16 cellular contexts compared by ENCODE assay signal in genomic region chr12:47729233-47729632, GRCh38. TPM values are rescaled to one million over a fixed set of nuclear protein-coding genes. Genes with fewer than 3 reads are reported as not detected.
DNase-seq lines count a peak whose midpoint lies in the region; ATAC-seq, FAIRE-seq and TF ChIP-seq lines count a peak whose summit lies in the region.
"Had no signal": no experiment of that assay in that cellular context is flagged by ENCODE, and none has a peak within 500 bp of the region (broad histone marks: within the 10 kb centered on the region; RNA-seq: fewer than 3 reads in every experiment).

No MANE protein-coding gene starts in this region.

- in situ Hi-C loops in HepG2 (cut with HindIII; ENCODE audit: extremely low pct_ligation_motif_present, low pct_unique_long_range_greater_than_20kb) = no loop called here

- H2AFZ ChIP-seq in HepG2 (ENCODE audit: low read length) = no peak overlapping the region

- 29% methylated on average over 2 of the region's 3 CpGs for WGBS in right lobe of liver (ENCODE audit: insufficient coverage, low coverage, low lambda C conversion rate, missing lambda C conversion rate)
- WGBS in HepG2 (ENCODE audit: low lambda C conversion rate) = 49% methylated on average over 3 of the region's 3 CpGs

- no peaks in the 10 kb centered on the region for H4K20me1 ChIP-seq in HepG2 (ENCODE audit: insufficient read depth, low read length)

- DNase-seq in right lobe of liver = no peak
- DNase-seq in HepG2 (ENCODE audit: low spot score) = no peak
- DNase-seq in epithelial cell of esophagus (ENCODE audit: low read depth) = peak; percentile 43
- DNase-seq in islet precursor cell = peak; percentile 82
- DNase-seq in CD1c-positive myeloid dendritic cell (ENCODE audit: extremely low spot score) = no peak
- DNase-seq: activated CD4-positive, alpha-beta memory T cell treated with anti-CD3 and anti-CD28 coated beads, Interleukin-2, amount 10 ng/mL, durations not matched to agents 7 days and 5 days; anterior cingulate cortex; colonic mucosa; SK-N-SH; testis had no signal

- H3K27me3 ChIP-seq in right lobe of liver (no peaks in the 10 kb centered on the region), HepG2 (ENCODE audit: control insufficient read depth in 1 of 2, insufficient read depth in 2 of 2, low read length in 2 of 2) (peaks cover 0 to 4% of the 10 kb centered on the region in 2 experiments; a peak in 1 of 5 replicates)
- H3K27me3 ChIP-seq: colonic mucosa, testis had no signal

- H3K27ac ChIP-seq in right lobe of liver (no peak overlapping the region), HepG2 (ENCODE audit: extremely low read length, insufficient read depth, low read length) (no peak overlapping the region)
- H3K27ac ChIP-seq: colonic mucosa, testis had no signal

- no peak for TF ChIP-seq RAD21 in HepG2 (CRISPR knock-in tag; IDR thresholded peaks at IDR 0.05)

- CTCF ChIA-PET in HepG2 (lab: Yijun Ruan, JAX; ENCODE audit: low intra/inter-chr PET ratio, low total read pairs) = no interaction called here

- no peak overlapping the region for H3K4me2 ChIP-seq in HepG2 (ENCODE audit: low read depth, low read length)
- H3K4me2 ChIP-seq: SK-N-SH had no signal

- no TSS peak for BruUV-seq in HepG2 (replicated peaks; lab: Mats Ljungman, UMichigan)

- H3K9me3 ChIP-seq in right lobe of liver (no peaks in the 10 kb centered on the region), HepG2 (ENCODE audit: low read length) (no peaks in the 10 kb centered on the region)
- H3K9me3 ChIP-seq: colonic mucosa, SK-N-SH, testis had no signal

- TF ChIP-seq CTCF in right lobe of liver (IDR thresholded peaks at IDR 0.05) = no peak
- no peak for TF ChIP-seq CTCF in HepG2 (CRISPR knock-in tag; IDR thresholded peaks at IDR 0.05)
- TF ChIP-seq CTCF in epithelial cell of esophagus (IDR thresholded peaks at IDR 0.05; ENCODE audit: insufficient read depth, low read depth, low read length, missing control alignments) = no peak

- no peak overlapping the region for H3K9ac ChIP-seq in HepG2 (ENCODE audit: insufficient read depth, low read depth, low read length)
- H3K9ac ChIP-seq: SK-N-SH had no signal

- no peak for FAIRE-seq in HepG2 (lab: Jason Lieb, UNC)

- TF ChIP-seq POLR2A in right lobe of liver (IDR thresholded peaks at IDR 0.05) (no peak), HepG2 (IDR thresholded peaks at IDR 0.05; ENCODE audit: insufficient read depth in 1 of 2, low read depth in 2 of 2, low read length in 2 of 2) (no peak)

- intact Hi-C loops in right lobe of liver (cut with DNase I) = no loop called here
- intact Hi-C loops in HepG2 (cut with micrococcal nuclease; ENCODE audit: unreplicated experiment) = no loop called here

- H3K4me1 ChIP-seq in right lobe of liver (peaks cover 0 to 11% (median 4%) of the 10 kb centered on the region in 4 donors), HepG2 (ENCODE audit: insufficient read depth, low read length) (no peaks in the 10 kb centered on the region)
- H3K4me1 ChIP-seq: colonic mucosa had no signal

- H3K79me2 ChIP-seq in HepG2 (ENCODE audit: insufficient read depth, low read length) = no peaks in the 10 kb centered on the region

- TF ChIP-seq EP300 in HepG2 (IDR thresholded peaks at IDR 0.05; ENCODE audit: low read depth in 2 of 2, low read length in 2 of 2) (no peak), HepG2 (CRISPR knock-in tag; IDR thresholded peaks at IDR 0.05; ENCODE audit: borderline replicate concordance) (no peak)

- ATAC-seq in right lobe of liver (peak; percentile 31 to 65 (median 52)), HepG2 (no peak), HG02642 (IDR thresholded peaks at IDR 0.05; ENCODE audit: poor library complexity, unreplicated experiment) (no peak), HG03457 (IDR thresholded peaks at IDR 0.05; ENCODE audit: unreplicated experiment) (no peak)
- ATAC-seq in activated CD4-positive, CD25-positive, alpha-beta regulatory T cell treated with anti-CD3 and anti-CD28 coated beads, Interleukin-2, amount 50 U/mL, for 24 hours = no peak
- ATAC-seq: naive thymus-derived CD8-positive, alpha-beta T cell had no signal

- H3K36me3 ChIP-seq in right lobe of liver (no peaks in the 10 kb centered on the region), HepG2 (replicated peaks in 1 of 2; ENCODE audit: control insufficient read depth in 1 of 2, insufficient read depth in 2 of 2, low read length in 2 of 2) (no peaks in the 10 kb centered on the region)
- H3K36me3 ChIP-seq: colonic mucosa had no signal

- H3K4me3 ChIP-seq in right lobe of liver = no peak overlapping the region
- H3K4me3 ChIP-seq in HepG2 (replicated peaks in 1 of 3; ENCODE audit: insufficient read depth in 1 of 3, low read depth in 2 of 3, low read length in 3 of 3) = no peak overlapping the region
- H3K4me3 ChIP-seq in epithelial cell of esophagus (ENCODE audit: low read length) = no peak overlapping the region
- H3K4me3 ChIP-seq: colonic mucosa, testis had no signal

- POLR2A ChIA-PET in HepG2 (lab: Yijun Ruan, JAX) = no interaction called here

RNA-seq across cellular contexts. Expression of gene ENDOU, which starts 3.9 kb away (rescaled TPM):
- not detected for total RNA-seq in right lobe of liver
- not detected in 2 replicates for total RNA-seq in HepG2 (2016; rRNA removed; fragmentation: Illumina TruSeq; extraction: Trizol)
- total RNA-seq in HepG2 (2016; cell fraction: cytosol; rRNA removed; fragmentation: Illumina TruSeq; extraction: Trizol; ENCODE audit: low read depth) = not detected in 2 replicates
- total RNA-seq in HepG2 (2016; cell fraction: insoluble cytoplasmic fraction; rRNA removed; fragmentation: Illumina TruSeq; extraction: Trizol) = not detected in 2 replicates
- not detected in 2 replicates for total RNA-seq in HepG2 (2016; cell fraction: membrane; rRNA removed; fragmentation: Illumina TruSeq; extraction: Trizol)
- total RNA-seq in HepG2 (2016; cell fraction: nucleus; rRNA removed; fragmentation: Illumina TruSeq; extraction: Trizol) = not detected in 2 replicates
- polyA plus RNA-seq in HepG2 (2011; rRNA removed) = not detected in 2 replicates
- not detected in 2 replicates for polyA plus RNA-seq in HepG2 (2011; cell fraction: cytosol; rRNA removed)
- not detected in 2 replicates for polyA plus RNA-seq in HepG2 (2011; cell fraction: nucleus; rRNA removed)
- not detected in 2 replicates for polyA plus RNA-seq in HepG2 (2012)
- not detected in 2 replicates for polyA plus RNA-seq in HepG2 (2016; cell fraction: cytosol; fragmentation: Illumina TruSeq; extraction: Trizol; ENCODE audit: low read depth)
- not detected in 2 replicates for polyA plus RNA-seq in HepG2 (2016; cell fraction: insoluble cytoplasmic fraction; fragmentation: Illumina TruSeq; extraction: Trizol; ENCODE audit: low read depth)
- not detected in 2 replicates for polyA plus RNA-seq in HepG2 (2016; cell fraction: membrane; fragmentation: Illumina TruSeq; extraction: Trizol; ENCODE audit: low read depth)
- polyA plus RNA-seq in HepG2 (2016; cell fraction: nucleus; fragmentation: Illumina TruSeq; extraction: Trizol; ENCODE audit: insufficient read depth, low read depth) = not detected in 2 replicates
- not detected in 2 replicates for polyA minus RNA-seq in HepG2 (2011; rRNA and poly(A)+ RNA removed; ENCODE audit: low replicate concordance)
- polyA minus RNA-seq in HepG2 (2011; cell fraction: cytosol; rRNA and poly(A)+ RNA removed) = not detected in 2 replicates
- not detected in 2 replicates for polyA minus RNA-seq in HepG2 (2011; cell fraction: nucleus; rRNA and poly(A)+ RNA removed)
- total RNA-seq: activated CD4-positive, alpha-beta memory T cell treated with anti-CD3 and anti-CD28 coated beads, Interleukin-2, amount 10 ng/mL, durations not matched to agents 7 days and 5 days; colonic mucosa; epithelial cell of proximal tubule; naive thymus-derived CD8-positive, alpha-beta T cell had no signal
- polyA plus RNA-seq: liver; naive thymus-derived CD8-positive, alpha-beta T cell; SK-N-SH had no signal

RNA-seq across cellular contexts. Expression of gene RPAP3, which starts 23.4 kb away (rescaled TPM):
- total RNA-seq in right lobe of liver (10 to 100 TPM in 3 of 6 experiments, 1 to 10 TPM in 3; 6.9 to 13.2 (median 10.4) TPM), HepG2 (2016; rRNA removed; fragmentation: Illumina TruSeq; extraction: Trizol) (32.8 and 54.2 TPM in 2 replicates)
- 1.8 and 2.4 TPM in 2 replicates for total RNA-seq in HepG2 (2016; cell fraction: cytosol; rRNA removed; fragmentation: Illumina TruSeq; extraction: Trizol; ENCODE audit: low read depth)
- total RNA-seq in HepG2 (2016; cell fraction: insoluble cytoplasmic fraction; rRNA removed; fragmentation: Illumina TruSeq; extraction: Trizol) = 32.6 and 56.0 TPM in 2 replicates
- 6.0 and 7.0 TPM in 2 replicates for total RNA-seq in HepG2 (2016; cell fraction: membrane; rRNA removed; fragmentation: Illumina TruSeq; extraction: Trizol)
- 20.5 and 22.8 TPM in 2 replicates for total RNA-seq in HepG2 (2016; cell fraction: nucleus; rRNA removed; fragmentation: Illumina TruSeq; extraction: Trizol)
- 6.0 and 8.8 TPM in 2 replicates for polyA plus RNA-seq in HepG2 (2011; rRNA removed)
- 2.6 and 4.0 TPM in 2 replicates for polyA plus RNA-seq in HepG2 (2011; cell fraction: cytosol; rRNA removed)
- polyA plus RNA-seq in HepG2 (2011; cell fraction: nucleus; rRNA removed) = 2.1 and 4.0 TPM in 2 replicates
- 12.7 and 13.8 TPM in 2 replicates for polyA plus RNA-seq in HepG2 (2012)
- 1.9 and 2.4 TPM in 2 replicates for polyA plus RNA-seq in HepG2 (2016; cell fraction: cytosol; fragmentation: Illumina TruSeq; extraction: Trizol; ENCODE audit: low read depth)
- 54.9 and 56.4 TPM in 2 replicates for polyA plus RNA-seq in HepG2 (2016; cell fraction: insoluble cytoplasmic fraction; fragmentation: Illumina TruSeq; extraction: Trizol; ENCODE audit: low read depth)
- polyA plus RNA-seq in HepG2 (2016; cell fraction: membrane; fragmentation: Illumina TruSeq; extraction: Trizol; ENCODE audit: low read depth) = 4.1 and 4.9 TPM in 2 replicates
- polyA plus RNA-seq in HepG2 (2016; cell fraction: nucleus; fragmentation: Illumina TruSeq; extraction: Trizol; ENCODE audit: insufficient read depth, low read depth) = 28.1 and 29.6 TPM in 2 replicates
- polyA minus RNA-seq in HepG2 (2011; rRNA and poly(A)+ RNA removed; ENCODE audit: low replicate concordance) = 1.6 and 3.1 TPM in 2 replicates
- polyA minus RNA-seq in HepG2 (2011; cell fraction: cytosol; rRNA and poly(A)+ RNA removed) = 6.3 and 6.5 TPM in 2 replicates
- 25.4 and 29.5 TPM in 2 replicates for polyA minus RNA-seq in HepG2 (2011; cell fraction: nucleus; rRNA and poly(A)+ RNA removed)

RNA-seq across cellular contexts. Expression of gene RAPGEF3, which starts 29.4 kb away (rescaled TPM):
- 1 to 10 TPM in 5 of 6 experiments, under 1 TPM in 1; 0.81 to 4.6 (median 2.6) TPM for total RNA-seq in right lobe of liver
- 0.07 TPM in 1 of 2 replicates, not detected in the other for total RNA-seq in HepG2 (2016; rRNA removed; fragmentation: Illumina TruSeq; extraction: Trizol)
- not detected in 2 replicates for total RNA-seq in HepG2 (2016; cell fraction: cytosol; rRNA removed; fragmentation: Illumina TruSeq; extraction: Trizol; ENCODE audit: low read depth)
- total RNA-seq in HepG2 (2016; cell fraction: insoluble cytoplasmic fraction; rRNA removed; fragmentation: Illumina TruSeq; extraction: Trizol) = 0.09 TPM in 1 of 2 replicates, not detected in the other
- 0.03 TPM in 1 of 2 replicates, not detected in the other for total RNA-seq in HepG2 (2016; cell fraction: membrane; rRNA removed; fragmentation: Illumina TruSeq; extraction: Trizol)
- total RNA-seq in HepG2 (2016; cell fraction: nucleus; rRNA removed; fragmentation: Illumina TruSeq; extraction: Trizol) = 0.40 TPM in 1 of 2 replicates, not detected in the other
- 0.07 and 0.37 TPM in 2 replicates for polyA plus RNA-seq in HepG2 (2011; rRNA removed)
- 0.05 and 0.13 TPM in 2 replicates for polyA plus RNA-seq in HepG2 (2011; cell fraction: cytosol; rRNA removed)
- polyA plus RNA-seq in HepG2 (2011; cell fraction: nucleus; rRNA removed) = 0.56 and 0.95 TPM in 2 replicates
- 0.11 and 0.16 TPM in 2 replicates for polyA plus RNA-seq in HepG2 (2012)
- polyA plus RNA-seq in HepG2 (2016; cell fraction: cytosol; fragmentation: Illumina TruSeq; extraction: Trizol; ENCODE audit: low read depth) = not detected in 2 replicates
- 0.17 TPM in 1 of 2 replicates, not detected in the other for polyA plus RNA-seq in HepG2 (2016; cell fraction: insoluble cytoplasmic fraction; fragmentation: Illumina TruSeq; extraction: Trizol; ENCODE audit: low read depth)
- not detected in 2 replicates for polyA plus RNA-seq in HepG2 (2016; cell fraction: membrane; fragmentation: Illumina TruSeq; extraction: Trizol; ENCODE audit: low read depth)
- 0.63 TPM in 1 of 2 replicates, not detected in the other for polyA plus RNA-seq in HepG2 (2016; cell fraction: nucleus; fragmentation: Illumina TruSeq; extraction: Trizol; ENCODE audit: insufficient read depth, low read depth)
- 0.28 and 2.0 TPM in 2 replicates for polyA minus RNA-seq in HepG2 (2011; rRNA and poly(A)+ RNA removed; ENCODE audit: low replicate concordance)
- not detected in 2 replicates for polyA minus RNA-seq in HepG2 (2011; cell fraction: cytosol; rRNA and poly(A)+ RNA removed)
- polyA minus RNA-seq in HepG2 (2011; cell fraction: nucleus; rRNA and poly(A)+ RNA removed) = 0.13 and 1.1 TPM in 2 replicates

RNA-seq across cellular contexts. Expression of gene SLC48A1, which starts 43.8 kb away (rescaled TPM):
- total RNA-seq in right lobe of liver (10 to 100 TPM; 12.4 to 20.4 (median 18.0) TPM), HepG2 (2016; rRNA removed; fragmentation: Illumina TruSeq; extraction: Trizol) (2.6 and 3.7 TPM in 2 replicates)
- total RNA-seq in HepG2 (2016; cell fraction: cytosol; rRNA removed; fragmentation: Illumina TruSeq; extraction: Trizol; ENCODE audit: low read depth) = 2.3 and 3.1 TPM in 2 replicates
- 2.3 and 3.4 TPM in 2 replicates for total RNA-seq in HepG2 (2016; cell fraction: insoluble cytoplasmic fraction; rRNA removed; fragmentation: Illumina TruSeq; extraction: Trizol)
- total RNA-seq in HepG2 (2016; cell fraction: membrane; rRNA removed; fragmentation: Illumina TruSeq; extraction: Trizol) = 5.0 and 6.3 TPM in 2 replicates
- 2.5 and 2.6 TPM in 2 replicates for total RNA-seq in HepG2 (2016; cell fraction: nucleus; rRNA removed; fragmentation: Illumina TruSeq; extraction: Trizol)
- polyA plus RNA-seq in HepG2 (2011; rRNA removed) = 2.2 and 3.1 TPM in 2 replicates
- 2.4 and 2.6 TPM in 2 replicates for polyA plus RNA-seq in HepG2 (2011; cell fraction: cytosol; rRNA removed)
- 3.1 and 4.1 TPM in 2 replicates for polyA plus RNA-seq in HepG2 (2011; cell fraction: nucleus; rRNA removed)
- 2.1 and 3.5 TPM in 2 replicates for polyA plus RNA-seq in HepG2 (2012)
- 3.8 and 3.9 TPM in 2 replicates for polyA plus RNA-seq in HepG2 (2016; cell fraction: cytosol; fragmentation: Illumina TruSeq; extraction: Trizol; ENCODE audit: low read depth)
- polyA plus RNA-seq in HepG2 (2016; cell fraction: insoluble cytoplasmic fraction; fragmentation: Illumina TruSeq; extraction: Trizol; ENCODE audit: low read depth) = 2.6 and 3.2 TPM in 2 replicates
- 6.3 and 6.9 TPM in 2 replicates for polyA plus RNA-seq in HepG2 (2016; cell fraction: membrane; fragmentation: Illumina TruSeq; extraction: Trizol; ENCODE audit: low read depth)
- 5.6 and 6.3 TPM in 2 replicates for polyA plus RNA-seq in HepG2 (2016; cell fraction: nucleus; fragmentation: Illumina TruSeq; extraction: Trizol; ENCODE audit: insufficient read depth, low read depth)
- 5.7 and 45.5 TPM in 2 replicates for polyA minus RNA-seq in HepG2 (2011; rRNA and poly(A)+ RNA removed; ENCODE audit: low replicate concordance)
- 1.5 and 2.1 TPM in 2 replicates for polyA minus RNA-seq in HepG2 (2011; cell fraction: cytosol; rRNA and poly(A)+ RNA removed)
- polyA minus RNA-seq in HepG2 (2011; cell fraction: nucleus; rRNA and poly(A)+ RNA removed) = 1.7 and 2.8 TPM in 2 replicates

Comparison
In these comparisons a context has a peak if more than half of its experiments do, and no peak if none do; other contexts are left out.
1. ATAC-seq: peak in right lobe of liver (4 of 4); none in HepG2 (single experiment), activated CD4-positive, CD25-positive, alpha-beta regulatory T cell treated with anti-CD3 and anti-CD28 coated beads, Interleukin-2, amount 50 U/mL, for 24 hours (0 of 2), HG02642 (single experiment) and HG03457 (single experiment).
2. DNase-seq: peak in epithelial cell of esophagus (single experiment) and islet precursor cell (single experiment); none in right lobe of liver (0 of 3), HepG2 (single experiment) and CD1c-positive myeloid dendritic cell (single experiment).